Comparison of ENCODE assay signal across 1 cellular context in genomic region chr6:35072698-35073055, GRCh38.
TF ChIP-seq lines count a peak whose summit lies in the region.

No MANE protein-coding gene starts in this region.

TF ChIP-seq in WTC11, 78 proteins besides CTCF, POLR2A, EP300 and RAD21 (continued from another document):
- TF ChIP-seq AFF4 (CRISPR knock-in tag; IDR thresholded peaks at IDR 0.05; ENCODE audit: borderline replicate concordance) (no peak), ZNF138 (CRISPR knock-in tag; conservative IDR thresholded peaks at IDR 0.05) (no peak), EMX1 (CRISPR knock-in tag; IDR thresholded peaks at IDR 0.05) (no peak), TP53 (CRISPR knock-in tag; IDR thresholded peaks at IDR 0.05) (no peak), ZNF232 (CRISPR knock-in tag; IDR thresholded peaks at IDR 0.05) (no peak), CREB1 (CRISPR knock-in tag; IDR thresholded peaks at IDR 0.05) (no peak), MYBL2 (CRISPR knock-in tag; IDR thresholded peaks at IDR 0.05) (no peak), ZBTB21 (CRISPR knock-in tag; IDR thresholded peaks at IDR 0.05; ENCODE audit: borderline replicate concordance) (no peak), MAX (CRISPR knock-in tag; IDR thresholded peaks at IDR 0.05) (no peak), JUN (CRISPR knock-in tag; IDR thresholded peaks at IDR 0.05) (no peak), PRDM15 (CRISPR knock-in tag; IDR thresholded peaks at IDR 0.05) (no peak), HMGXB4 (CRISPR knock-in tag; IDR thresholded peaks at IDR 0.05) (no peak), ZSCAN18 (CRISPR knock-in tag; IDR thresholded peaks at IDR 0.05) (no peak), TEAD4 (CRISPR knock-in tag; IDR thresholded peaks at IDR 0.05) (no peak)
